20 cellular contexts compared by ENCODE assay signal in genomic region chr5:130605200-130605599, GRCh38.
A peak's percentile ranks its signal among the peaks of the same experiment; 100 is the strongest.
DNase-seq lines count a peak whose midpoint lies in the region; ATAC-seq and TF ChIP-seq lines count a peak whose summit lies in the region.
"Had no signal": no experiment of that assay in that cellular context is flagged by ENCODE, and none has a peak within 500 bp of the region (broad histone marks: within the 10 kb centered on the region; RNA-seq: fewer than 3 reads in every experiment).

No MANE protein-coding gene starts in this region.

- H3K27ac Mint-ChIP-seq in neural progenitor cell: peak overlapping the region; percentile 46
- H3K27ac Mint-ChIP-seq: activated CD4-positive, alpha-beta T cell treated with anti-CD3 and anti-CD28 coated beads, Interleukin-2, amount 10 ng/mL, durations not matched to agents 7 days and 5 days; activated T-cell treated with anti-CD3 and anti-CD28 coated beads, Interleukin-2, amount 50 U/mL, for 24 hours; immature natural killer cell had no signal

- peaks cover 0 to 6% of the 10 kb centered on the region in 2 experiments; a peak in 1 of 4 replicates for H3K4me1 ChIP-seq in HCT116 (ENCODE audit: control insufficient read depth in 1 of 2, insufficient read depth in 2 of 2, low read length in 2 of 2)
- peaks cover 19% of the 10 kb centered on the region for H3K4me1 ChIP-seq in neural progenitor cell
- H3K4me1 ChIP-seq in esophagus squamous epithelium: no peaks in the 10 kb centered on the region
- H3K4me1 ChIP-seq: gastrocnemius medialis, SJSA1, vagina had no signal

- in situ Hi-C loops in brain microvascular endothelial cell (cut with HindIII; ENCODE audit: low pct_ligation_motif_present, low sequenced_read_pairs): no loop called here

- no peaks in the 10 kb centered on the region for H3K36me3 ChIP-seq in HCT116 (ENCODE audit: control insufficient read depth in 1 of 2, insufficient read depth in 2 of 2, low read length in 2 of 2)
- no peaks in the 10 kb centered on the region for H3K36me3 ChIP-seq in brain microvascular endothelial cell (replicated peaks)
- no peaks in the 10 kb centered on the region for H3K36me3 ChIP-seq in neural progenitor cell
- no peaks in the 10 kb centered on the region for H3K36me3 ChIP-seq in esophagus squamous epithelium
- H3K36me3 ChIP-seq: gastrocnemius medialis, ovary, SJSA1, vagina had no signal

- H4K20me1 ChIP-seq in HCT116 (ENCODE audit: insufficient read depth): no peaks in the 10 kb centered on the region
- H4K20me1 ChIP-seq in neural progenitor cell (ENCODE audit: low read depth): no peaks in the 10 kb centered on the region

- H3K36me3 Mint-ChIP-seq in neural progenitor cell: no peaks in the 10 kb centered on the region
- H3K36me3 Mint-ChIP-seq: immature natural killer cell had no signal

- H3K27ac ChIP-seq in HCT116 (ENCODE audit: low read depth, low read length) (no peak overlapping the region), brain microvascular endothelial cell (no peak overlapping the region), neural progenitor cell (peak overlapping the region; percentile 18), esophagus squamous epithelium (no peak overlapping the region)
- H3K27ac ChIP-seq: KMS-11, ovary, SJSA1, vagina had no signal

- TF ChIP-seq POLR2A in HCT116 (IDR thresholded peaks at IDR 0.05; ENCODE audit: borderline replicate concordance, extremely low read depth, insufficient read depth, insufficient read length): no peak
- no peak for TF ChIP-seq POLR2A in esophagus squamous epithelium (IDR thresholded peaks at IDR 0.05)

- H3K9me3 Mint-ChIP-seq in neural progenitor cell: no peaks in the 10 kb centered on the region
- H3K9me3 Mint-ChIP-seq: activated CD4-positive, alpha-beta T cell treated with anti-CD3 and anti-CD28 coated beads, Interleukin-2, amount 10 ng/mL, durations not matched to agents 7 days and 5 days; activated T-cell treated with anti-CD3 and anti-CD28 coated beads, Interleukin-2, amount 50 U/mL, for 24 hours had no signal

- H3K27me3 Mint-ChIP-seq in neural progenitor cell (ENCODE audit: insufficient read depth, low read depth): peaks cover 2% of the 10 kb centered on the region
- H3K27me3 Mint-ChIP-seq: activated CD4-positive, alpha-beta T cell treated with anti-CD3 and anti-CD28 coated beads, Interleukin-2, amount 10 ng/mL, durations not matched to agents 7 days and 5 days had no signal

- H2AFZ ChIP-seq in HCT116 (ENCODE audit: low read depth, low read length, poor library complexity, severe bottlenecking): peak overlapping the region; percentile 89
- no peak overlapping the region for H2AFZ ChIP-seq in neural progenitor cell (replicated peaks)

- BruUV-seq in HCT116 (replicated peaks; lab: Mats Ljungman, UMichigan): no TSS peak

- intact Hi-C loops in HCT116 (cut with micrococcal nuclease): no loop called here
- intact Hi-C loops in esophagus squamous epithelium (cut with DNase I): no loop called here
- intact Hi-C loops in left cardiac atrium (cut with DNase I): no loop called here

- H3K9ac ChIP-seq in HCT116 (ENCODE audit: low read length) (no peak overlapping the region), neural progenitor cell (no peak overlapping the region)
- H3K9ac ChIP-seq: KMS-11 had no signal

- H3K4me1 Mint-ChIP-seq in neural progenitor cell: peaks cover 10% of the 10 kb centered on the region
- H3K4me1 Mint-ChIP-seq: activated CD4-positive, alpha-beta T cell treated with anti-CD3 and anti-CD28 coated beads, Interleukin-2, amount 10 ng/mL, durations not matched to agents 7 days and 5 days; immature natural killer cell had no signal

- H3K79me2 ChIP-seq in HCT116 (ENCODE audit: insufficient read depth, low read length) (no peaks in the 10 kb centered on the region), neural progenitor cell (ENCODE audit: low read depth) (no peaks in the 10 kb centered on the region)

- POLR2A ChIA-PET in HCT116 (lab: Charles Lee): no interaction called here

- TF ChIP-seq CTCF in HCT116 (IDR thresholded peaks at IDR 0.05 in 2 of 3, conservative IDR thresholded peaks at IDR 0.05 in 1 of 3; ENCODE audit: borderline replicate concordance in 1 of 3, insufficient read depth in 1 of 3, low read depth in 2 of 3, low read length in 2 of 3) (no peak), brain microvascular endothelial cell (IDR thresholded peaks at IDR 0.05; ENCODE audit: low read depth, low read length, missing control alignments) (no peak), neural progenitor cell (IDR thresholded peaks at IDR 0.05) (no peak), esophagus squamous epithelium (IDR thresholded peaks at IDR 0.05) (no peak)

- H3K4me3 ChIP-seq in HCT116 (replicated peaks in 1 of 2; ENCODE audit: low read depth in 1 of 2, low read length in 2 of 2): no peak overlapping the region
- H3K4me3 ChIP-seq in brain microvascular endothelial cell (ENCODE audit: low read depth, low read length): no peak overlapping the region
- no peak overlapping the region for H3K4me3 ChIP-seq in neural progenitor cell
- H3K4me3 ChIP-seq in esophagus squamous epithelium: no peak overlapping the region
- H3K4me3 ChIP-seq: gastrocnemius medialis, ovary, SJSA1, vagina had no signal

- peak overlapping the region; percentile 39 for H3K4me3 Mint-ChIP-seq in neural progenitor cell
- H3K4me3 Mint-ChIP-seq: activated CD4-positive, alpha-beta T cell treated with anti-CD3 and anti-CD28 coated beads, Interleukin-2, amount 10 ng/mL, durations not matched to agents 7 days and 5 days; activated T-cell treated with anti-CD3 and anti-CD28 coated beads, Interleukin-2, amount 50 U/mL, for 24 hours; immature natural killer cell had no signal

- TF ChIP-seq RAD21 in HCT116 (IDR thresholded peaks at IDR 0.05; ENCODE audit: low read depth): no peak

- CTCF ChIA-PET in HCT116 (lab: Charles Lee): no interaction called here

- no peaks in the 10 kb centered on the region for H3K9me2 ChIP-seq in HCT116 (ENCODE audit: insufficient read depth)

- no peaks in the 10 kb centered on the region for H3K27me3 ChIP-seq in HCT116 (ENCODE audit: insufficient read depth, low read length)
- H3K27me3 ChIP-seq in brain microvascular endothelial cell (replicated peaks): no peaks in the 10 kb centered on the region
- no peaks in the 10 kb centered on the region for H3K27me3 ChIP-seq in neural progenitor cell
- no peaks in the 10 kb centered on the region for H3K27me3 ChIP-seq in esophagus squamous epithelium
- H3K27me3 ChIP-seq: gastrocnemius medialis, ovary, SJSA1, vagina had no signal

- no peak for ATAC-seq in HCT116
- ATAC-seq in GM18873 (IDR thresholded peaks at IDR 0.05; ENCODE audit: low FRiP score, unreplicated experiment): no peak
- no peak for ATAC-seq in left cardiac atrium

- RAD21 ChIA-PET in HCT116 (lab: Charles Lee; ENCODE audit: low non-redundant PET in 1 of 2, low total read pairs in 2 of 2, uncharacterized antibody in 2 of 2, unreplicated experiment in 2 of 2): no interaction called here

- DNase-seq in HCT116 (ENCODE audit: low read depth, low spot score): peak; percentile 4
- DNase-seq in NCI-H510A (lab: John Stamatoyannopoulos, UW): peak; percentile 1
- DNase-seq in brain microvascular endothelial cell: peak; percentile 17
- peak; percentile 71 for DNase-seq in neural progenitor cell (ENCODE audit: low spot score)
- DNase-seq in esophagus squamous epithelium (lab: John Stamatoyannopoulos, UW): no peak
- no peak for DNase-seq in left cardiac atrium
- DNase-seq: activated CD4-positive, alpha-beta T cell treated with anti-CD3 and anti-CD28 coated beads, Interleukin-2, amount 10 ng/mL, durations not matched to agents 7 days and 5 days; activated T-cell treated with anti-CD3 and anti-CD28 coated beads, Interleukin-2, amount 50 U/mL, for 24 hours; DND-41; immature natural killer cell; midbrain; NCI-H2029; NK-92 treated with Interleukin-12 subunit alpha and Interleukin-12 subunit beta, amount 100 ng/mL, for 24 hours; ovary; stimulated activated naive CD4-positive, alpha-beta T cell treated with Interleukin-2 at 50 U/mL for 16 hours had no signal

- H3F3A ChIP-seq in neural progenitor cell (ENCODE audit: low read depth): no peaks in the 10 kb centered on the region

- H3K4me2 ChIP-seq in HCT116 (ENCODE audit: low read length) (peak overlapping the region; percentile 16; the same call in 1 of the 2 replicates), neural progenitor cell (peak overlapping the region; percentile 36)
- H3K4me2 ChIP-seq: KMS-11 had no signal

- no peaks in the 10 kb centered on the region for H3K9me3 ChIP-seq in HCT116 (ENCODE audit: control insufficient read depth in 1 of 2, insufficient read depth in 1 of 2, low read depth in 1 of 2, low read length in 2 of 2)
- H3K9me3 ChIP-seq in neural progenitor cell (ENCODE audit: low read depth): no peaks in the 10 kb centered on the region
- H3K9me3 ChIP-seq in esophagus squamous epithelium: no peaks in the 10 kb centered on the region
- H3K9me3 ChIP-seq: gastrocnemius medialis, ovary, SJSA1, vagina had no signal

TF ChIP-seq in HCT116, 20 proteins besides CTCF, POLR2A, EP300 and RAD21:
- peak; percentile 61; the same call in 1 of the 2 replicates for TF ChIP-seq CBX3 (IDR thresholded peaks at IDR 0.05; ENCODE audit: low read depth)
- no peak for TF ChIP-seq EZH2phosphoT487 (IDR thresholded peaks at IDR 0.05; ENCODE audit: borderline replicate concordance)
- TF ChIP-seq YY1 (IDR thresholded peaks at IDR 0.05; ENCODE audit: extremely low read depth, insufficient replicate concordance, low read depth, low read length): no peak
- 0 out of 2 replicates have a peak, but pooled peaks have one; percentile 22 for TF ChIP-seq FOSL1 (IDR thresholded peaks at IDR 0.05; ENCODE audit: low read depth)
- TF ChIP-seq CEBPB (IDR thresholded peaks at IDR 0.05; ENCODE audit: low read depth): 0 out of 2 replicates have a peak, but pooled peaks have one; percentile 19
- 0 out of 2 replicates have a peak, but pooled peaks have one; percentile 19 for TF ChIP-seq JUND (IDR thresholded peaks at IDR 0.05)
TF ChIP-seq in HCT116: peak in this region for 4.

Comparison
In these comparisons a context has a peak if more than half of its experiments do, and no peak if none do; other contexts are left out.
1. DNase-seq: peak in HCT116 (single experiment), NCI-H510A (single experiment), brain microvascular endothelial cell (single experiment) and neural progenitor cell (single experiment); none in esophagus squamous epithelium (single experiment) and left cardiac atrium (single experiment).